ENCODE assay signal across 1 cellular context in genomic region chr18:73669299-73669698, GRCh38.
TF ChIP-seq lines count a peak whose summit lies in the region.

No MANE protein-coding gene starts in this region.

TF ChIP-seq in GM12891, 5 proteins besides CTCF, POLR2A, EP300 and RAD21 (continued from another document):
- TF ChIP-seq PAX5 (IDR thresholded peaks at IDR 0.05; ENCODE audit: insufficient read depth, low read length, severe bottlenecking) (no peak), TAF1 (IDR thresholded peaks at IDR 0.05; ENCODE audit: low read depth, low read length) (no peak), POLR2AphosphoS5 (IDR thresholded peaks at IDR 0.05; ENCODE audit: low read depth, low read length) (no peak)
